ENCODE assay signal across 22 cellular contexts in the genomic region with DNA sequence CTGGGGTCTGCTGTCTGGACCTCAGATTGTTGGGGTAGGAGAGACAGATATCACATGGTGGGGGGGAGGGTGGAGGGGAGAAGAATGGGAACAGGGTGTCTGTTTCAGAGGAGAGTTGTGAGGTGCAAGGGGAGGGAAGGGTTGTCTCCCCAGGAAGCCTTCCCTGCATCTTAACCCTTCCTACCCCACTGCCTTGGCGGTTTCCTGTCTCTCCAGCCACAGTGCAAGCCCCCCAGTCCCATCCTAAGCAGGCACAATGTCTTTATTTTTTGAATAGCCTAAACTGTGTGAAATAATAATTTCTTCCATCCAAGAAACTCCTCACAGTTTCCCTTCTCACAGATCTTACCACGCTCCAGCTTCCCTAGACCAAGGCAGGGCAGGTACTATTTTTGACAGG. TPM values are rescaled to one million over a fixed set of nuclear protein-coding genes. Genes with fewer than 3 reads are reported as not detected.
A peak's percentile ranks its signal among the peaks of the same experiment; 100 is the strongest.
DNase-seq lines count a peak whose midpoint lies in the region; ATAC-seq, FAIRE-seq and TF ChIP-seq lines count a peak whose summit lies in the region.
"Had no signal": no experiment of that assay in that cellular context is flagged by ENCODE, and none has a peak within 500 bp of the region (broad histone marks: within the 10 kb centered on the region; RNA-seq: fewer than 3 reads in every experiment).

No MANE protein-coding gene starts in this region.

- intact Hi-C loops in Caco-2 (cut with micrococcal nuclease; ENCODE audit: unreplicated experiment), result loop anchor here (2.0 kb wide), 1 partner anchor 87 kb away; no protein-coding TSS in a partner anchor

- H4K20me1 ChIP-seq in astrocyte (ENCODE audit: insufficient read depth, low read length) (peaks cover 74% of the 10 kb centered on the region), osteoblast (ENCODE audit: insufficient read depth, low read length) (peaks cover 48% of the 10 kb centered on the region)

- H3K9me3 Mint-ChIP-seq in Caco-2 (ENCODE audit: unreplicated experiment), result no peaks in the 10 kb centered on the region
- no peaks in the 10 kb centered on the region for H3K9me3 Mint-ChIP-seq in astrocyte (ENCODE audit: unreplicated experiment)
- H3K9me3 Mint-ChIP-seq in immature natural killer cell, result no peaks in the 10 kb centered on the region
- H3K9me3 Mint-ChIP-seq: activated CD4-positive, alpha-beta T cell treated with anti-CD3 and anti-CD28 coated beads, Interleukin-2, amount 10 ng/mL, durations not matched to agents 7 days and 5 days; HFFc6 had no signal

- H3K4me2 ChIP-seq in astrocyte (ENCODE audit: low read length), result no peak overlapping the region
- H3K4me2 ChIP-seq in osteoblast (ENCODE audit: insufficient read depth, low read length), result no peak overlapping the region

- BruUV-seq in Caco-2 (replicated peaks; lab: Mats Ljungman, UMichigan), result no TSS peak

- H3K36me3 ChIP-seq in Caco-2 (ENCODE audit: control insufficient read depth, insufficient read depth, low read length) (peaks cover 7% of the 10 kb centered on the region), astrocyte (ENCODE audit: insufficient read depth, low read length) (no peaks in the 10 kb centered on the region), osteoblast (ENCODE audit: insufficient read depth, low read length) (peaks cover 5% of the 10 kb centered on the region)

- no peaks in the 10 kb centered on the region for H3K27me3 ChIP-seq in Caco-2 (replicated peaks; ENCODE audit: control insufficient read depth, insufficient read depth, low read length)
- no peaks in the 10 kb centered on the region for H3K27me3 ChIP-seq in astrocyte (ENCODE audit: insufficient read depth, low read length)
- peaks cover 9% of the 10 kb centered on the region for H3K27me3 ChIP-seq in osteoblast (ENCODE audit: insufficient read depth, low read length)
- H3K27me3 ChIP-seq: tibial artery had no signal

- no peak overlapping the region for H2AFZ ChIP-seq in astrocyte (ENCODE audit: low read depth, low read length)
- H2AFZ ChIP-seq in osteoblast (ENCODE audit: low read length), result no peak overlapping the region

- H3K4me3 Mint-ChIP-seq in Caco-2 (ENCODE audit: unreplicated experiment), result peak overlapping the region; percentile 91
- H3K4me3 Mint-ChIP-seq in astrocyte (ENCODE audit: unreplicated experiment), result no peak overlapping the region
- H3K4me3 Mint-ChIP-seq in immature natural killer cell, result peak overlapping the region; percentile 1 to 70 (median 47)
- H3K4me3 Mint-ChIP-seq: activated CD4-positive, alpha-beta T cell treated with anti-CD3 and anti-CD28 coated beads, Interleukin-2, amount 10 ng/mL, durations not matched to agents 7 days and 5 days; HFFc6 had no signal

- H3K79me2 ChIP-seq in astrocyte (ENCODE audit: insufficient read depth, low read length) (peaks cover 65% of the 10 kb centered on the region), osteoblast (ENCODE audit: insufficient read depth, low read length) (peaks cover 27% of the 10 kb centered on the region)

- no peak for FAIRE-seq in astrocyte (lab: Jason Lieb, UNC)
- FAIRE-seq: endometrium had no signal

- no peak for TF ChIP-seq CTCF in Caco-2 (IDR thresholded peaks at IDR 0.05; ENCODE audit: insufficient read depth in 1 of 2, low read depth in 1 of 2, low read length in 1 of 2, severe bottlenecking in 1 of 2, unreplicated experiment in 1 of 2)
- TF ChIP-seq CTCF in astrocyte (IDR thresholded peaks at IDR 0.05; ENCODE audit: insufficient read depth, low read depth, low read length), result no peak
- no peak for TF ChIP-seq CTCF in osteoblast (IDR thresholded peaks at IDR 0.05; ENCODE audit: extremely low read depth, low read depth, low read length)
- no peak for TF ChIP-seq CTCF in GM10266 (IDR thresholded peaks at IDR 0.05; ENCODE audit: control insufficient read depth, insufficient read depth, low read depth, missing control alignments)

- POLR2A ChIA-PET in Caco-2 (lab: Charles Lee), result no interaction called here

- H3K4me1 Mint-ChIP-seq in Caco-2 (ENCODE audit: low read depth, unreplicated experiment) (peaks cover 32% of the 10 kb centered on the region), astrocyte (ENCODE audit: low read depth, unreplicated experiment) (peaks cover 8% of the 10 kb centered on the region), immature natural killer cell (peaks cover 46 to 51% of the 10 kb centered on the region in 2 donors)

- H3K27me3 Mint-ChIP-seq in Caco-2 (ENCODE audit: insufficient read depth, unreplicated experiment) (no peaks in the 10 kb centered on the region), astrocyte (ENCODE audit: low read depth, unreplicated experiment) (peaks cover 6% of the 10 kb centered on the region), immature natural killer cell (ENCODE audit: low read depth in 3 of 3) (peaks cover 8 to 21% (median 12%) of the 10 kb centered on the region in 3 donors)

- H3K4me1 ChIP-seq in Caco-2, result peaks cover 37% of the 10 kb centered on the region
- peaks cover 20% of the 10 kb centered on the region for H3K4me1 ChIP-seq in astrocyte (ENCODE audit: insufficient read depth, low read length)
- H3K4me1 ChIP-seq in osteoblast (ENCODE audit: insufficient read depth, low read length), result peaks cover 16% of the 10 kb centered on the region

- H3K4me3 ChIP-seq in Caco-2 (ENCODE audit: low read depth, low read length), result no peak overlapping the region
- no peak overlapping the region for H3K4me3 ChIP-seq in astrocyte (ENCODE audit: insufficient read depth, low read depth, low read length)
- H3K4me3 ChIP-seq in osteoblast (ENCODE audit: insufficient read depth, low read length), result no peak overlapping the region
- H3K4me3 ChIP-seq: psoas muscle, skin epidermis had no signal

- no peaks in the 10 kb centered on the region for H3K9me3 ChIP-seq in Caco-2
- H3K9me3 ChIP-seq in astrocyte (ENCODE audit: insufficient read depth, low read depth, low read length), result no peaks in the 10 kb centered on the region
- H3K9me3 ChIP-seq in osteoblast (ENCODE audit: low read depth, low read length), result no peaks in the 10 kb centered on the region
- H3K9me3 ChIP-seq: psoas muscle, tibial artery had no signal

- peak overlapping the region; percentile 49 for H3K27ac Mint-ChIP-seq in Caco-2 (ENCODE audit: unreplicated experiment)
- peak overlapping the region; percentile 23 for H3K27ac Mint-ChIP-seq in astrocyte (ENCODE audit: unreplicated experiment)
- no peak overlapping the region for H3K27ac Mint-ChIP-seq in immature natural killer cell
- H3K27ac Mint-ChIP-seq: HFFc6 had no signal

- DNase-seq in Caco-2 (no peak), astrocyte (ENCODE audit: low read depth) (no peak), immature natural killer cell (no peak), osteoblast (ENCODE audit: insufficient read length, low spot score, missing footprints) (peak; percentile 46), GM10266 (ENCODE audit: extremely low spot score) (no peak), iPS-NIHi11 (ENCODE audit: low spot score) (no peak)
- DNase-seq: activated CD4-positive, alpha-beta T cell treated with anti-CD3 and anti-CD28 coated beads, Interleukin-2, amount 10 ng/mL, durations not matched to agents 7 days and 5 days; activated CD8-positive, alpha-beta memory T cell treated with anti-CD3 and anti-CD28 coated beads, Interleukin-2, amount 50 U/mL, for 4 hours; activated effector memory CD4-positive, alpha-beta T cell treated with Interleukin-2 at 50 U/mL for 16 hours; head of caudate nucleus; HFFc6; NCI-H146; NCI-H2171 treated with DMSO at 0.1 percent for 48 hours; NCI-H69; psoas muscle; stimulated activated CD4-positive, alpha-beta T cell treated with anti-CD3 and anti-CD28 coated beads, Interleukin-2, amount 100 ng/mL, for 24 hours; stimulated activated naive CD4-positive, alpha-beta T cell treated with Interleukin-2 at 50 U/mL for 16 hours; tibial artery had no signal

- no peak for ATAC-seq in activated CD4-positive, CD25-positive, alpha-beta regulatory T cell treated with anti-CD3 and anti-CD28 coated beads, Interleukin-2, amount 50 U/mL, for 24 hours
- ATAC-seq: psoas muscle had no signal

- H3K9ac ChIP-seq in astrocyte (ENCODE audit: low read length), result no peak overlapping the region

- no peak overlapping the region for H3K27ac ChIP-seq in astrocyte (ENCODE audit: low read depth, low read length)
- no peak overlapping the region for H3K27ac ChIP-seq in osteoblast (ENCODE audit: low read depth, low read length)
- H3K27ac ChIP-seq: coronary artery, psoas muscle, skin epidermis, tibial artery had no signal

- peaks cover 66% of the 10 kb centered on the region for H3K36me3 Mint-ChIP-seq in Caco-2 (ENCODE audit: insufficient read depth, unreplicated experiment)
- peaks cover 13% of the 10 kb centered on the region for H3K36me3 Mint-ChIP-seq in astrocyte (ENCODE audit: low read depth, unreplicated experiment)
- peaks cover 4 to 12% (median 6%) of the 10 kb centered on the region in 3 donors for H3K36me3 Mint-ChIP-seq in immature natural killer cell

- CTCF ChIA-PET in Caco-2 (lab: Charles Lee), result no interaction called here

RNA-seq across cellular contexts. Expression of a gene that starts 3.5 kb away (rescaled TPM):
- total RNA-seq in Caco-2 (2022), result 108 and 117 TPM in 2 replicates
- total RNA-seq in astrocyte, result 41.9 and 43.7 TPM in 2 replicates
- polyA plus RNA-seq in immature natural killer cell, result under 1 TPM; 0.10 to 0.73 (median 0.68) TPM
- 2.9 and 3.3 TPM in 2 replicates for total RNA-seq in osteoblast

Comparison
In these comparisons a context has a peak if more than half of its experiments do, and no peak if none do; other contexts are left out.
1. H3K27ac Mint-ChIP-seq: peak in Caco-2 (single experiment) and astrocyte (single experiment); none in immature natural killer cell (0 of 6).
2. RNA of a gene that starts 3.5 kb away (total RNA-seq): 108 to 117 TPM in Caco-2 and 41.9 to 43.7 TPM in astrocyte; 2.9 to 3.3 TPM in osteoblast; every median in the first group is over 10 times any median in the second.